In genomic region chr2:11624893-11625292, GRCh38 we compare ENCODE assay signal across 30 cellular contexts. TPM values are rescaled to one million over a fixed set of nuclear protein-coding genes. Genes with fewer than 3 reads are reported as not detected.
"Had no signal": no experiment of that assay in that cellular context is flagged by ENCODE, and none has a peak within 500 bp of the region (broad histone marks: within the 10 kb centered on the region; RNA-seq: fewer than 3 reads in every experiment).

No MANE protein-coding gene starts in this region.

- H3K9me3 Mint-ChIP-seq: activated CD4-positive, alpha-beta T cell treated with anti-CD3 and anti-CD28 coated beads, Interleukin-2, amount 10 ng/mL, durations not matched to agents 7 days and 5 days; T-helper 1 cell treated with Interleukin-12 subunit alpha and Interleukin-12 subunit beta and Interleukin-4 antibody, amounts not matched to agents 30 μg/mL and 1 μg/mL, for 36 hours had no signal

- H3K27ac ChIP-seq: RWPE1, SJSA1 had no signal

- ATAC-seq: activated T-cell treated with anti-CD3 and anti-CD28 coated beads, Interleukin-2, amount 50 U/mL, for 4 hours; Panc1; SK-N-SH treated with all-trans-retinoic acid at 6 μM for 48 hours had no signal

- H3K27me3 ChIP-seq: SJSA1 had no signal

- H3K27me3 Mint-ChIP-seq: activated B cell treated with CpG ODN at 0.5 μM for 24 hours; activated CD4-positive, alpha-beta T cell treated with anti-CD3 and anti-CD28 coated beads, Interleukin-2, amount 10 ng/mL, durations not matched to agents 7 days and 5 days; activated naive CD8-positive, alpha-beta T cell; brain had no signal

- H3K4me3 Mint-ChIP-seq: activated B cell treated with CpG ODN at 0.5 μM for 24 hours; activated CD4-positive, alpha-beta memory T cell treated with anti-CD3 and anti-CD28 coated beads for 36 hours; activated CD4-positive, alpha-beta T cell treated with anti-CD3 and anti-CD28 coated beads, Interleukin-2, amount 10 ng/mL, durations not matched to agents 7 days and 5 days; activated naive CD4-positive, alpha-beta T cell treated with anti-CD3 and anti-CD28 coated beads for 36 hours; activated naive CD8-positive, alpha-beta T cell; activated T-cell treated with anti-CD3 and anti-CD28 coated beads, Interleukin-2, amount 50 U/mL, for 4 hours; activated T-helper 17 cell treated with anti-CD3 and anti-CD28 coated beads, Interleukin-2, amount 50 U/mL, for 72 hours; brain; T-helper 1 cell treated with Interleukin-12 subunit alpha and Interleukin-12 subunit beta and Interleukin-4 antibody, amounts not matched to agents 30 μg/mL and 1 μg/mL, for 36 hours had no signal

- FAIRE-seq: astrocyte, colon had no signal

- H3K4me1 ChIP-seq: SJSA1 had no signal

- H3K36me3 ChIP-seq: SJSA1 had no signal

- H3K4me3 ChIP-seq: SJSA1 had no signal

- H3K36me3 Mint-ChIP-seq: activated CD4-positive, alpha-beta memory T cell treated with anti-CD3 and anti-CD28 coated beads for 36 hours; activated naive CD8-positive, alpha-beta T cell had no signal

- H3K27ac Mint-ChIP-seq: activated B cell treated with CpG ODN at 0.5 μM for 24 hours; activated CD4-positive, alpha-beta memory T cell treated with anti-CD3 and anti-CD28 coated beads for 36 hours; activated CD4-positive, alpha-beta T cell treated with anti-CD3 and anti-CD28 coated beads, Interleukin-2, amount 10 ng/mL, durations not matched to agents 7 days and 5 days; activated naive CD4-positive, alpha-beta T cell treated with anti-CD3 and anti-CD28 coated beads for 36 hours; activated naive CD8-positive, alpha-beta T cell; brain; T-helper 1 cell treated with Interleukin-12 subunit alpha and Interleukin-12 subunit beta and Interleukin-4 antibody, amounts not matched to agents 30 μg/mL and 1 μg/mL, for 36 hours had no signal

- DNase-seq: activated B cell treated with CpG ODN at 0.5 μM for 24 hours; activated CD4-positive, alpha-beta memory T cell treated with anti-CD3 and anti-CD28 coated beads for 36 hours; activated CD4-positive, alpha-beta T cell treated with anti-CD3 and anti-CD28 coated beads for 1 hour; activated CD4-positive, alpha-beta T cell treated with anti-CD3 and anti-CD28 coated beads, Interleukin-2, amount 10 ng/mL, durations not matched to agents 7 days and 5 days; activated CD8-positive, alpha-beta memory T cell treated with anti-CD3 and anti-CD28 coated beads for 24 hours; activated gamma-delta T cell; activated naive CD4-positive, alpha-beta T cell treated with anti-CD3 and anti-CD28 coated beads for 36 hours; activated T-cell treated with anti-CD3 and anti-CD28 coated beads, Interleukin-2, amount 50 U/mL, for 4 hours; amygdala; Kasumi-1; KBM-7; NCI-H1105 treated with DMSO at 0.1 percent for 48 hours; NCI-H1436 treated with DMSO at 0.1 percent for 48 hours; NCI-H187; NCI-H2081; NCI-H446; NCI-H524; OCI-M1; SHP77; SW 1271 had no signal

- H3K4me1 Mint-ChIP-seq: activated B cell treated with CpG ODN at 0.5 μM for 24 hours; activated CD4-positive, alpha-beta T cell treated with anti-CD3 and anti-CD28 coated beads, Interleukin-2, amount 10 ng/mL, durations not matched to agents 7 days and 5 days; activated T-helper 17 cell treated with anti-CD3 and anti-CD28 coated beads, Interleukin-2, amount 50 U/mL, for 72 hours; brain had no signal

RNA-seq across cellular contexts. Expression of gene NTSR2, which starts 45.1 kb away (rescaled TPM):
- total RNA-seq: activated B cell treated with CpG ODN at 0.5 μM for 24 hours; activated CD4-positive, alpha-beta memory T cell treated with anti-CD3 and anti-CD28 coated beads for 36 hours; activated CD4-positive, alpha-beta T cell treated with anti-CD3 and anti-CD28 coated beads, Interleukin-2, amount 10 ng/mL, durations not matched to agents 7 days and 5 days; activated naive CD4-positive, alpha-beta T cell treated with anti-CD3 and anti-CD28 coated beads for 36 hours; activated T-cell treated with anti-CD3 and anti-CD28 coated beads, Interleukin-2, amount 50 U/mL, for 4 hours; activated T-helper 17 cell treated with anti-CD3 and anti-CD28 coated beads, Interleukin-2, amount 50 U/mL, for 72 hours; astrocyte; SJSA1 had no signal
